Comparison of ENCODE assay signal across 1 cellular context in the genomic region with DNA sequence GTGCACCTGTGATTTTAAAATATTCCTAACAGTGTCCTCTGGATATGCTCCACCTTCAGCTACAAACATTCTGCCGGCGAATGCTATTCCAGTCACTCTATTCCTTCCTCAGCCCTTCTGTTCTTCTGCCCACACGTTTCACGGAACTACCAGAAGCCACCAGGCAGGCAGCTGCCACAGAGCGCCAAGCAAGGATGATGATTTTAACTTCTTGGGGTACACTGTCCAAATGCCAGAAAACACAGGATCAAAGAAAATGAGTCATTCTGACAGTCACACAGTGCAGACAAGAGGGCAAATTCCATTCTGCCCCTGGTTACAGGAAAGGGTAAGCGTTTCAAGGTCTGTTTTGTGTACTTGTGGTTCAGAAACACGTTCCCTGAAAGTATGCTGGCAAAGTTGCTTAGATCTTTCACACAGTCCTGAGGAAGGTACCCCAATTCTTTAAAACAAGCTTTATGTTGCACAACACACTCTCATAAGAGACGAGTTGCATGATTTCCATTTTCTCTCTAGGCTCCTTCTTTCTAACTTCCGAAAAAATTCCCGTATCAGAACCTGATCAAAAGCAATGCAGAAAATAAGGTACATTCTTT.
TF ChIP-seq lines count a peak whose summit lies in the region.

No MANE protein-coding gene starts in this region.

TF ChIP-seq in H1, 55 proteins besides CTCF, POLR2A, EP300 and RAD21 (continued from another document):
- TF ChIP-seq SRF (IDR thresholded peaks at IDR 0.05; ENCODE audit: low read depth, low read length) = no peak
- TF ChIP-seq KDM1A (IDR thresholded peaks at IDR 0.05; ENCODE audit: borderline replicate concordance, low read length) = no peak
- TF ChIP-seq PHF8 (conservative IDR thresholded peaks at IDR 0.05; ENCODE audit: low read depth, low read length) = no peak
- TF ChIP-seq CBX5 (IDR thresholded peaks at IDR 0.05; ENCODE audit: low read depth, low read length) = no peak
- TF ChIP-seq BCL11A (IDR thresholded peaks at IDR 0.05; ENCODE audit: low read depth in 2 of 2, low read length in 2 of 2) = no peak
- TF ChIP-seq BACH1 (IDR thresholded peaks at IDR 0.05; ENCODE audit: low read length) = no peak
- TF ChIP-seq, protein P1, sequence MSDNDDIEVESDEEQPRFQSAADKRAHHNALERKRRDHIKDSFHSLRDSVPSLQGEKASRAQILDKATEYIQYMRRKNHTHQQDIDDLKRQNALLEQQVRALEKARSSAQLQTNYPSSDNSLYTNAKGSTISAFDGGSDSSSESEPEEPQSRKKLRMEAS (IDR thresholded peaks at IDR 0.05) = no peak
- no peak for TF ChIP-seq TBP (IDR thresholded peaks at IDR 0.05; ENCODE audit: low read depth, low read length)
- no peak for TF ChIP-seq EZH2 (IDR thresholded peaks at IDR 0.05; ENCODE audit: low read depth, low read length, severe bottlenecking)
- TF ChIP-seq KDM5A (IDR thresholded peaks at IDR 0.05; ENCODE audit: low read length) = no peak
- no peak for TF ChIP-seq GABPA (IDR thresholded peaks at IDR 0.05; ENCODE audit: borderline replicate concordance, insufficient read depth, low read length)
- TF ChIP-seq CREB1 (IDR thresholded peaks at IDR 0.05) = no peak
- TF ChIP-seq, protein P2, sequence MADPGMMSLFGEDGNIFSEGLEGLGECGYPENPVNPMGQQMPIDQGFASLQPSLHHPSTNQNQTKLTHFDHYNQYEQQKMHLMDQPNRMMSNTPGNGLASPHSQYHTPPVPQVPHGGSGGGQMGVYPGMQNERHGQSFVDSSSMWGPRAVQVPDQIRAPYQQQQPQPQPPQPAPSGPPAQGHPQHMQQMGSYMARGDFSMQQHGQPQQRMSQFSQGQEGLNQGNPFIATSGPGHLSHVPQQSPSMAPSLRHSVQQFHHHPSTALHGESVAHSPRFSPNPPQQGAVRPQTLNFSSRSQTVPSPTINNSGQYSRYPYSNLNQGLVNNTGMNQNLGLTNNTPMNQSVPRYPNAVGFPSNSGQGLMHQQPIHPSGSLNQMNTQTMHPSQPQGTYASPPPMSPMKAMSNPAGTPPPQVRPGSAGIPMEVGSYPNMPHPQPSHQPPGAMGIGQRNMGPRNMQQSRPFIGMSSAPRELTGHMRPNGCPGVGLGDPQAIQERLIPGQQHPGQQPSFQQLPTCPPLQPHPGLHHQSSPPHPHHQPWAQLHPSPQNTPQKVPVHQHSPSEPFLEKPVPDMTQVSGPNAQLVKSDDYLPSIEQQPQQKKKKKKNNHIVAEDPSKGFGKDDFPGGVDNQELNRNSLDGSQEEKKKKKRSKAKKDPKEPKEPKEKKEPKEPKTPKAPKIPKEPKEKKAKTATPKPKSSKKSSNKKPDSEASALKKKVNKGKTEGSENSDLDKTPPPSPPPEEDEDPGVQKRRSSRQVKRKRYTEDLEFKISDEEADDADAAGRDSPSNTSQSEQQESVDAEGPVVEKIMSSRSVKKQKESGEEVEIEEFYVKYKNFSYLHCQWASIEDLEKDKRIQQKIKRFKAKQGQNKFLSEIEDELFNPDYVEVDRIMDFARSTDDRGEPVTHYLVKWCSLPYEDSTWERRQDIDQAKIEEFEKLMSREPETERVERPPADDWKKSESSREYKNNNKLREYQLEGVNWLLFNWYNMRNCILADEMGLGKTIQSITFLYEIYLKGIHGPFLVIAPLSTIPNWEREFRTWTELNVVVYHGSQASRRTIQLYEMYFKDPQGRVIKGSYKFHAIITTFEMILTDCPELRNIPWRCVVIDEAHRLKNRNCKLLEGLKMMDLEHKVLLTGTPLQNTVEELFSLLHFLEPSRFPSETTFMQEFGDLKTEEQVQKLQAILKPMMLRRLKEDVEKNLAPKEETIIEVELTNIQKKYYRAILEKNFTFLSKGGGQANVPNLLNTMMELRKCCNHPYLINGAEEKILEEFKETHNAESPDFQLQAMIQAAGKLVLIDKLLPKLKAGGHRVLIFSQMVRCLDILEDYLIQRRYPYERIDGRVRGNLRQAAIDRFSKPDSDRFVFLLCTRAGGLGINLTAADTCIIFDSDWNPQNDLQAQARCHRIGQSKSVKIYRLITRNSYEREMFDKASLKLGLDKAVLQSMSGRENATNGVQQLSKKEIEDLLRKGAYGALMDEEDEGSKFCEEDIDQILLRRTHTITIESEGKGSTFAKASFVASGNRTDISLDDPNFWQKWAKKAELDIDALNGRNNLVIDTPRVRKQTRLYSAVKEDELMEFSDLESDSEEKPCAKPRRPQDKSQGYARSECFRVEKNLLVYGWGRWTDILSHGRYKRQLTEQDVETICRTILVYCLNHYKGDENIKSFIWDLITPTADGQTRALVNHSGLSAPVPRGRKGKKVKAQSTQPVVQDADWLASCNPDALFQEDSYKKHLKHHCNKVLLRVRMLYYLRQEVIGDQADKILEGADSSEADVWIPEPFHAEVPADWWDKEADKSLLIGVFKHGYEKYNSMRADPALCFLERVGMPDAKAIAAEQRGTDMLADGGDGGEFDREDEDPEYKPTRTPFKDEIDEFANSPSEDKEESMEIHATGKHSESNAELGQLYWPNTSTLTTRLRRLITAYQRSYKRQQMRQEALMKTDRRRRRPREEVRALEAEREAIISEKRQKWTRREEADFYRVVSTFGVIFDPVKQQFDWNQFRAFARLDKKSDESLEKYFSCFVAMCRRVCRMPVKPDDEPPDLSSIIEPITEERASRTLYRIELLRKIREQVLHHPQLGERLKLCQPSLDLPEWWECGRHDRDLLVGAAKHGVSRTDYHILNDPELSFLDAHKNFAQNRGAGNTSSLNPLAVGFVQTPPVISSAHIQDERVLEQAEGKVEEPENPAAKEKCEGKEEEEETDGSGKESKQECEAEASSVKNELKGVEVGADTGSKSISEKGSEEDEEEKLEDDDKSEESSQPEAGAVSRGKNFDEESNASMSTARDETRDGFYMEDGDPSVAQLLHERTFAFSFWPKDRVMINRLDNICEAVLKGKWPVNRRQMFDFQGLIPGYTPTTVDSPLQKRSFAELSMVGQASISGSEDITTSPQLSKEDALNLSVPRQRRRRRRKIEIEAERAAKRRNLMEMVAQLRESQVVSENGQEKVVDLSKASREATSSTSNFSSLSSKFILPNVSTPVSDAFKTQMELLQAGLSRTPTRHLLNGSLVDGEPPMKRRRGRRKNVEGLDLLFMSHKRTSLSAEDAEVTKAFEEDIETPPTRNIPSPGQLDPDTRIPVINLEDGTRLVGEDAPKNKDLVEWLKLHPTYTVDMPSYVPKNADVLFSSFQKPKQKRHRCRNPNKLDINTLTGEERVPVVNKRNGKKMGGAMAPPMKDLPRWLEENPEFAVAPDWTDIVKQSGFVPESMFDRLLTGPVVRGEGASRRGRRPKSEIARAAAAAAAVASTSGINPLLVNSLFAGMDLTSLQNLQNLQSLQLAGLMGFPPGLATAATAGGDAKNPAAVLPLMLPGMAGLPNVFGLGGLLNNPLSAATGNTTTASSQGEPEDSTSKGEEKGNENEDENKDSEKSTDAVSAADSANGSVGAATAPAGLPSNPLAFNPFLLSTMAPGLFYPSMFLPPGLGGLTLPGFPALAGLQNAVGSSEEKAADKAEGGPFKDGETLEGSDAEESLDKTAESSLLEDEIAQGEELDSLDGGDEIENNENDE (IDR thresholded peaks at IDR 0.05; ENCODE audit: insufficient replicate concordance, low read length) = no peak
- no peak for TF ChIP-seq TEAD4 (IDR thresholded peaks at IDR 0.05; ENCODE audit: low read depth, low read length)
TF ChIP-seq in H1: peak in this region for 0.
